In the genomic region with DNA sequence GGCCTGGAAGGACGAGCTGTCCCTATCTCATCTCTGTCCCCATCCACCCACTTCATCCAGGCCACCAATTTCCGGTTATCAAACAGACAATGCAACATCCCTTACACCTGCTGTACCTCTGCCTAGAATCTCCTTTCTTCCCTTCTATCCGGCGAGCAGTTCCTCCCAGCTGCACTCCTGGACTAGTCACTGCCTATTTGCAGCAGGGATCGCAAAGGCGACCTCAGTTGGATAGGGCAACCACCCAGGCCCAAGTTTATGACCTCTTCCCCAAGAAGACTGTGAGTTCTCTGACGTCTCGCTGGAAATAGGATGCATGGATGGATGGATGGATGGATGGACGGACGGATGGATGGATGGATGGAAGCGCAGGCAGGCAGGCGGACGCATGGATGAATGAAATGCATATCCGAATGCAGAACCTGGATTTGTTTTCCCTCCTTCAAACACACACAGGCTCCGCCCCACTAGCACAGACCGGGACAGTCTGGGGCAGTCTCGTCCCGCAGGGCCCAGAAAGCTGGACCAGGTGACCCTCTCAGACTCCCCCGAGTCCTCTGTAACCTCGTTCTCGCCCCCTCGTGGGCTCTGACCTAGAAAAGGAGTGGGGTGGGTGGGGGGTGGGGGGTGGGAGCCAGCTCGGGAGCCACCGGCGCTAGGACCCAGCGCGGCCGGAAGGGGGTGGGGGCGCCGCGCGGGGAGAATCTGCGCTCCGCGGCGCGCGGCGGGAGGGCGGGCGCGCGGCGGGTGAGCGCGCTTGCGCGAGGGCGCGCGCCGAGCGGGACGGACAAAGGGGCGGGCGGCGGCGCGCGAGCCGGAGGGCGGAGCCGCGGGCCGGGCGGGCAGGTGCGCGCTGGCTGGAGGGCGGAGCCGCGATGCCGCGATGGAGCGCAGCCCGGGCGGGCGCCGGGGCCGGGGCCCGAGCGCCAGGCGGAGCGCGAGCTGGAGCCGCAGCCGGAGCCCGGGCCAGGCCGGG, we compare ENCODE assay signal across 8 cellular contexts. TPM values are rescaled to one million over a fixed set of nuclear protein-coding genes. Genes with fewer than 3 reads are reported as not detected.
DNase-seq lines count a peak whose midpoint lies in the region; ATAC-seq and TF ChIP-seq lines count a peak whose summit lies in the region.

TSS of gene SBK1 (plus strand) at position 875 of the 976 bp plus-strand sequence. CDS start 24,867 bp downstream, outside the sequence.

- H3K4me1 ChIP-seq in heart right ventricle, result peaks cover 0 to 18% (median 9%) of the 10 kb centered on the region in 9 donors
- H3K4me1 ChIP-seq in upper lobe of left lung, result peaks cover 7 to 23% (median 19%) of the 10 kb centered on the region in 4 donors

- no peaks in the 10 kb centered on the region for H3K9me3 ChIP-seq in SU-DHL-6 (ENCODE audit: insufficient read depth, low read length)
- no peaks in the 10 kb centered on the region for H3K9me3 ChIP-seq in heart right ventricle
- no peaks in the 10 kb centered on the region for H3K9me3 ChIP-seq in upper lobe of left lung

- peaks cover 40% of the 10 kb centered on the region for H3K4me1 Mint-ChIP-seq in activated naive CD8-positive, alpha-beta T cell treated with anti-CD3 and anti-CD28 coated beads, Interleukin-2, amount 10 ng/mL, durations not matched to agents 7 days and 5 days

- H3K9ac ChIP-seq in SU-DHL-6 (ENCODE audit: low read length), result peak within 1 kb of the TSS; percentile 79

- peak within 1 kb of the TSS; percentile 91 for H3K4me3 Mint-ChIP-seq in activated naive CD8-positive, alpha-beta T cell treated with anti-CD3 and anti-CD28 coated beads, Interleukin-2, amount 10 ng/mL, durations not matched to agents 7 days and 5 days

- peaks cover 8% of the 10 kb centered on the region for H3K27me3 Mint-ChIP-seq in activated naive CD8-positive, alpha-beta T cell treated with anti-CD3 and anti-CD28 coated beads, Interleukin-2, amount 10 ng/mL, durations not matched to agents 7 days and 5 days

- TF ChIP-seq CTCF in HFF-Myc (IDR thresholded peaks at IDR 0.05; ENCODE audit: low read depth, low read length, missing control alignments), result no peak
- no peak for TF ChIP-seq CTCF in SU-DHL-6 (IDR thresholded peaks at IDR 0.05; ENCODE audit: insufficient read depth, low read length, poor library complexity, severe bottlenecking)
- no peak for TF ChIP-seq CTCF in heart right ventricle (IDR thresholded peaks at IDR 0.05)
- TF ChIP-seq CTCF in upper lobe of left lung (IDR thresholded peaks at IDR 0.05), result no peak

- H4K20me1 ChIP-seq in SU-DHL-6 (ENCODE audit: low read depth, low read length), result no peaks in the 10 kb centered on the region

- 1 to 3% methylated on average over 76 to 88 of the region's 88 CpGs for WGBS in heart right ventricle, 2 donors
- 6 to 9% methylated on average over 14 to 22 of the region's 88 CpGs for WGBS in upper lobe of left lung, 2 donors

- POLR2A ChIA-PET in activated naive CD8-positive, alpha-beta T cell treated with anti-CD3 and anti-CD28 coated beads, Interleukin-2, amount 10 ng/mL, durations not matched to agents 7 days and 5 days (lab: Charles Lee), result interaction anchor here (0.6 to 2.8 kb wide), 9 partner anchors 10 to 426 kb away, joined by 3 to 12 read pairs (median 3); no protein-coding TSS in a partner anchor

- peak within 1 kb of the TSS; percentile 63 for H3K4me2 ChIP-seq in SU-DHL-6 (ENCODE audit: low read depth, low read length, poor library complexity, severe bottlenecking)

- peak within 1 kb of the TSS; percentile 52 for H3K27ac ChIP-seq in SU-DHL-6 (ENCODE audit: low read depth, low read length)
- H3K27ac ChIP-seq in heart right ventricle, result peak within 1 kb of the TSS in 4 of 10 donors; percentile 35 to 68 (median 41)
- peak within 1 kb of the TSS in 2 of 4 donors; percentile 74 for H3K27ac ChIP-seq in upper lobe of left lung

- DNase-seq in ELF-1 (ENCODE audit: low read depth, low spot score) (peak; percentile 69), HFF-Myc (ENCODE audit: extremely low read depth, low read depth) (peak; percentile 31), NCI-H1092 treated with DMSO at 0.1 percent for 48 hours (lab: John Stamatoyannopoulos, UW) (peak; percentile 81), heart right ventricle (peak; percentile 45 to 71), posterior cingulate gyrus (peak; percentile 62 to 96 (median 68)), upper lobe of left lung (peak; percentile 72 to 96)
- DNase-seq in activated naive CD8-positive, alpha-beta T cell treated with anti-CD3 and anti-CD28 coated beads, Interleukin-2, amount 10 ng/mL, durations not matched to agents 7 days and 5 days, result peak; percentile 95

- TF ChIP-seq POLR2A in upper lobe of left lung (IDR thresholded peaks at IDR 0.05), result no peak

- peak within 1 kb of the TSS; percentile 86 for H2AFZ ChIP-seq in SU-DHL-6 (ENCODE audit: low read depth, low read length, severe bottlenecking)

- peak within 1 kb of the TSS; percentile 82 for H3K27ac Mint-ChIP-seq in activated naive CD8-positive, alpha-beta T cell treated with anti-CD3 and anti-CD28 coated beads, Interleukin-2, amount 10 ng/mL, durations not matched to agents 7 days and 5 days

- no peaks in the 10 kb centered on the region for H3K79me2 ChIP-seq in SU-DHL-6 (ENCODE audit: insufficient read depth, low read length)

- H3K27me3 ChIP-seq in SU-DHL-6 (ENCODE audit: low read length) (no peaks in the 10 kb centered on the region), heart right ventricle (peaks cover 0 to 23% (median 14%) of the 10 kb centered on the region in 7 donors), upper lobe of left lung (peaks cover 0 to 6% (median 3%) of the 10 kb centered on the region in 4 donors)

- no peaks in the 10 kb centered on the region for H3K9me2 ChIP-seq in SU-DHL-6 (replicated peaks; ENCODE audit: insufficient read depth, low read length)

- H3K4me3 ChIP-seq in HFF-Myc (replicated peaks; ENCODE audit: low read depth, low read length) (peak within 1 kb of the TSS; percentile 50), SU-DHL-6 (ENCODE audit: insufficient read depth, low read length, poor library complexity, severe bottlenecking) (peak within 1 kb of the TSS; percentile 84), heart right ventricle (peak within 1 kb of the TSS in 9 of 10 donors; percentile 40 to 69 (median 55)), upper lobe of left lung (peak within 1 kb of the TSS; percentile 41 to 78 (median 68))

- H3K36me3 ChIP-seq in SU-DHL-6 (ENCODE audit: low read length) (no peaks in the 10 kb centered on the region), heart right ventricle (no peaks in the 10 kb centered on the region), upper lobe of left lung (no peaks in the 10 kb centered on the region)

- no peaks in the 10 kb centered on the region for H3K9me3 Mint-ChIP-seq in activated naive CD8-positive, alpha-beta T cell treated with anti-CD3 and anti-CD28 coated beads, Interleukin-2, amount 10 ng/mL, durations not matched to agents 7 days and 5 days

- intact Hi-C loops in heart right ventricle (cut with DNase I) (no loop called here), posterior cingulate gyrus (cut with DNase I) (loop anchor here (10.0 kb wide), 1 partner anchor 77 kb away; the partner anchor contains the start of gene XPO6)

- no peak for TF ChIP-seq EP300 in upper lobe of left lung (IDR thresholded peaks at IDR 0.05)

- H3F3A ChIP-seq in SU-DHL-6 (ENCODE audit: insufficient read depth), result no peaks in the 10 kb centered on the region

- ATAC-seq in activated naive CD8-positive, alpha-beta T cell treated with anti-CD3 and anti-CD28 coated beads, Interleukin-2, amount 10 ng/mL, durations not matched to agents 7 days and 5 days (ENCODE audit: low read depth), result peak; percentile 94
- ATAC-seq in heart right ventricle (peak; percentile 74 to 95 (median 86)), upper lobe of left lung (ENCODE audit: low FRiP score in 2 of 2) (peak; percentile 79 to 92)

- no peaks in the 10 kb centered on the region for H3K36me3 Mint-ChIP-seq in activated naive CD8-positive, alpha-beta T cell treated with anti-CD3 and anti-CD28 coated beads, Interleukin-2, amount 10 ng/mL, durations not matched to agents 7 days and 5 days

RNA-seq across cellular contexts. Expression of gene SBK1, which starts in this region (rescaled TPM):
- total RNA-seq in activated naive CD8-positive, alpha-beta T cell treated with anti-CD3 and anti-CD28 coated beads, Interleukin-2, amount 10 ng/mL, durations not matched to agents 7 days and 5 days, result 10 to 100 TPM; 15.9 TPM
- total RNA-seq in heart right ventricle (1 to 10 TPM; 1.1 to 7.0 (median 3.4) TPM), upper lobe of left lung (1 to 10 TPM; 1.1 to 4.2 (median 2.1) TPM)
- polyA plus RNA-seq in heart right ventricle, result 1 to 10 TPM in 1 of 2 donors, under 1 TPM in 1; 0.38 to 2.9 TPM

Comparison
In these comparisons a context has a peak if more than half of its experiments do, and no peak if none do; other contexts are left out.
1. DNase-seq: peak in every context shown above with its lines; median percentile 95 in activated naive CD8-positive, alpha-beta T cell treated with anti-CD3 and anti-CD28 coated beads, Interleukin-2, amount 10 ng/mL, durations not matched to agents 7 days and 5 days; 84 in upper lobe of left lung; 81 in NCI-H1092 treated with DMSO at 0.1 percent for 48 hours; 69 in ELF-1; 68 in posterior cingulate gyrus; 58 in heart right ventricle; 31 in HFF-Myc.